Comparison of ENCODE assay signal across 7 cellular contexts in the genomic region with DNA sequence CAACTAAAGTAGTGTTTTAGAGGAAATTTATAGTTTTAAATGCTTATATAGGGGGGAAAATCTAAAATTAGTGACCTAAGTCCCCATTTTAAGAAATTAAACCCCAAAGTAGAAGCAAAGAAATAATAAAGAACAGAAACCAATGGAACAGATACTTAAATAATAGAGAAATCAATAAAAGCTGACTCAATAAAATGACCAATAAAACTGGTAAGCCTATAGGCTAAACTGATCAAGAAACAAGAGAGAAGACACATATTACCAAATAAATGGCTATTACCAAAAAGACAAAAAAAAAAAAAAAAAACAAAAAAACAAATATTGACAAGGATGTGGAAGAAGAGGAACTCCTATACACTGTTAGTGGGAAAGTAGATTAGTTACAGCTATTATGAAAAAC. TPM values are rescaled to one million over a fixed set of nuclear protein-coding genes. Genes with fewer than 3 reads are reported as not detected.
"Had no signal": no experiment of that assay in that cellular context is flagged by ENCODE, and none has a peak within 500 bp of the region (broad histone marks: within the 10 kb centered on the region; RNA-seq: fewer than 3 reads in every experiment).

No MANE protein-coding gene starts in this region.

- H3K9me3 Mint-ChIP-seq: GM23338, H9 had no signal

- H3K4me3 Mint-ChIP-seq: GM23338, H9 had no signal

- FAIRE-seq: HTR-8/SVneo had no signal

- H3K4me3 ChIP-seq: GM23338 had no signal

- DNase-seq: H9, HCEC 1CT, IMR-90, KBM-7 had no signal

- ATAC-seq: GM23338 had no signal

- H3K27ac Mint-ChIP-seq: GM23338, H9 had no signal

RNA-seq across cellular contexts. Expression of a gene that starts 53.1 kb away (rescaled TPM):
- total RNA-seq: HT-29, IMR-90 had no signal
